In the genomic region with DNA sequence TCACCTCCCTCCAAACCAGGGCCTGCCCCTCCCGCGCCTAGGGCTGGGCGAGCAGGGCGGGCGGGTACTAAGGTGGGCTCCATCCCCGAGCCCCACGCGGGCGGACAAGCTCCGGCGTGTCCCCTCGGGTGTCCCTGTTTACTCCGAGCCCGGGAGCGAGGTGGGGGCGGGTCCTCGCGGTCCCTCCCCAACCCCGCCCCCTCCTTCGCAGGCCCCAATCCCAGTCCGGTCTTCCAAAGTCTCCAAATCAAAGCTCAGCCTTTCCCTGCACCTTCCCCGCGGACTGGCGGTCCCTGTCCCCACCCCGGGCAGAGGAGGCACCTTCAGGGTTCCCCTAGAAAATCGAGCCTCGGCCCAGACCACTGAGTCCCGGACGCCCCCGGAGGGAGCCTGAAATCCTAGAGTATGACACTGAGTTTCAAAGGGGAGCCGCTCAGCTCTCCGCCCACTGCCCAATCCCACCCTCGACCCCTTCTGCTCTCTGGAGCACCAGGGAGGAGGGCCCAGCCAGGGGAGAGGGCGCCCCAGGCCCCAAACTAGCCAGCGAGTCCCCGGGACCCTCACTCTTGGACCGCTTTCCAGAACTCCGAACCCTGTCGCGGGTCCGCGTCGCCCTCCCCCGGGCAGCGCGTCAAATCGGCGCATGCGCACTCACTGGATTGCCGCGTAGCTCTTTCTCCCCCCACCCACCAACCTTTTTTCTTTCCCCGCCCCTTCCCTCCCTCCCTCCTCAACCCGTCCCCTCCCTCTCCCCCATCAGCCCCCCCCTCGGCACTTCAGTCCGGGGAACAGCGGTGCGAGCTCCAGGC, we compare ENCODE assay signal across 8 cellular contexts. TPM values are rescaled to one million over a fixed set of nuclear protein-coding genes. Genes with fewer than 3 reads are reported as not detected.
DNase-seq lines count a peak whose midpoint lies in the region; ATAC-seq, FAIRE-seq and TF ChIP-seq lines count a peak whose summit lies in the region.

TSS of gene LRP1 (plus strand) at position 774 of the 809 bp plus-strand sequence. CDS start 482 bp downstream, outside the sequence.

- no peak for TF ChIP-seq CTCF in AG10803 (conservative IDR thresholded peaks at IDR 0.05; ENCODE audit: low read length)
- no peak for TF ChIP-seq CTCF in H1 (IDR thresholded peaks at IDR 0.05; ENCODE audit: control extremely low read depth in 1 of 3, insufficient read depth in 1 of 3, low read depth in 1 of 3, low read length in 3 of 3)

- 0 out of 2 replicates have a peak within 1 kb of the TSS, but pooled peaks have one; percentile 29 for H2AK5ac ChIP-seq in H1 (ENCODE audit: low read depth, low read length)

- H3K4me3 ChIP-seq in AG10803 (ENCODE audit: low read length) (peak within 1 kb of the TSS; percentile 93), H1 (ENCODE audit: extremely low read depth in 1 of 4, insufficient read depth in 2 of 4, low read depth in 3 of 4, low read length in 4 of 4) (peak within 1 kb of the TSS; percentile 81 to 93 (median 87))

- H4K8ac ChIP-seq in H1 (ENCODE audit: extremely low read depth, insufficient read depth, low read length) = peak within 1 kb of the TSS; percentile 93

- DNase-seq in AG10803 (ENCODE audit: low read depth) (peak; percentile 93), HCEC 1CT (peak; percentile 81), NCI-H69 (lab: John Stamatoyannopoulos, UW) (peak; percentile 88), H1 (ENCODE audit: low read depth in 1 of 2, low spot score in 2 of 2) (peak in 1 of 2 experiments; percentile 91), medulla oblongata (ENCODE audit: extremely low spot score) (peak; percentile 87)
- DNase-seq in activated CD8-positive, alpha-beta memory T cell treated with anti-CD3 and anti-CD28 coated beads, Interleukin-2, amount 50 U/mL, for 1 hour (ENCODE audit: extremely low read depth) = peak; percentile 53
- DNase-seq in stimulated activated CD4-positive, alpha-beta T cell treated with anti-CD3 and anti-CD28 coated beads, TNF-alpha, amount 100 ng/mL, for 24 hours (ENCODE audit: low read depth in 3 of 3) = peak; percentile 48 to 69 (median 56)

- H3K79me2 ChIP-seq in H1 (ENCODE audit: control insufficient read depth in 1 of 2, insufficient read depth in 2 of 2, low read length in 2 of 2) = peaks cover 7 to 36% of the 10 kb centered on the region in 2 experiments; a peak in 3 of 4 replicates

- H3K9me3 ChIP-seq in H1 (ENCODE audit: insufficient read depth in 2 of 2, low read depth in 1 of 2, low read length in 1 of 2) = no peaks in the 10 kb centered on the region

- no peak for ATAC-seq in GM18520 (IDR thresholded peaks at IDR 0.05; ENCODE audit: unreplicated experiment)

- H3K27ac ChIP-seq in H1 (ENCODE audit: low read depth, low read length) = peak within 1 kb of the TSS; percentile 71; the same call in 1 of the 2 replicates

- TF ChIP-seq POLR2A in H1 (IDR thresholded peaks at IDR 0.05; ENCODE audit: control extremely low read depth in 1 of 2, low read depth in 2 of 2, low read length in 2 of 2) = peak in 1 of 2 experiments; percentile 37; a peak in 1 of 3 replicates

- peak within 1 kb of the TSS; percentile 76 for H4K91ac ChIP-seq in H1 (replicated peaks; ENCODE audit: insufficient read length, low read length)

- no peak within 1 kb of the TSS for H3K23ac ChIP-seq in H1 (ENCODE audit: insufficient read length)

- CTCF ChIA-PET in H1 (lab: Charles Lee; ENCODE audit: partially characterized antibody) = interaction anchor here (0.7 to 19.8 kb wide), 10 partner anchors 11 to 110 kb away, joined by 3 to 305 read pairs (median 6); partner anchors contain the start of gene STAT6

- peak within 1 kb of the TSS; percentile 87 for H4K5ac ChIP-seq in H1 (ENCODE audit: insufficient read length, low read depth, low read length)

- no peak for FAIRE-seq in H1 (lab: Jason Lieb, UNC)

- H2BK120ac ChIP-seq in H1 (replicated peaks; ENCODE audit: low read depth, low read length) = no peak within 1 kb of the TSS

- H2BK20ac ChIP-seq in H1 (ENCODE audit: low read length) = no peak within 1 kb of the TSS

- H3K36me3 ChIP-seq in H1 (ENCODE audit: control insufficient read depth in 2 of 4, insufficient read depth in 4 of 4, low read length in 3 of 4) = no peaks in the 10 kb centered on the region; a peak in 1 of 8 replicates

- H4K20me1 ChIP-seq in H1 (replicated peaks in 1 of 2; ENCODE audit: control insufficient read depth in 1 of 2, insufficient read depth in 2 of 2, low read length in 2 of 2) = peaks cover 5 to 11% of the 10 kb centered on the region in 2 experiments

- no peak within 1 kb of the TSS; the same call in 1 of the 2 replicates for H2BK15ac ChIP-seq in H1 (ENCODE audit: low read length)

- peaks cover 19 to 31% (median 23%) of the 10 kb centered on the region in 4 experiments; a peak in 6 of 7 replicates for H3K4me1 ChIP-seq in H1 (replicated peaks in 1 of 4; ENCODE audit: control insufficient read depth in 3 of 4, insufficient read depth in 4 of 4, low read length in 3 of 4)

- peaks cover 6% of the 10 kb centered on the region; the same call in 1 of the 2 replicates for H3K23me2 ChIP-seq in H1 (ENCODE audit: low read depth, low read length)

- H3K4me2 ChIP-seq in H1 (ENCODE audit: insufficient read depth in 1 of 2, low read depth in 2 of 2, low read length in 2 of 2) = peak within 1 kb of the TSS; percentile 85 to 86

- 1% methylated on average over 33 of the region's 57 CpGs; no CpG with 5 or more reads in 1 of the 2 experiments for WGBS in H1 (ENCODE audit: extremely low coverage in 1 of 2, insufficient coverage in 1 of 2, insufficient read length in 1 of 2, insufficient replicate concordance in 2 of 2, low coverage in 1 of 2, low lambda C conversion rate in 2 of 2, missing lambda C conversion rate in 1 of 2), 2 experiments

- peak within 1 kb of the TSS; percentile 81 for H3K56ac ChIP-seq in H1 (replicated peaks; ENCODE audit: insufficient read length, low read depth, low read length)

- TF ChIP-seq EP300 in H1 (IDR thresholded peaks at IDR 0.05; ENCODE audit: borderline replicate concordance in 1 of 2, low read depth in 2 of 2, low read length in 2 of 2) = no peak

- POLR2A ChIA-PET in H1 (lab: Charles Lee; ENCODE audit: partially characterized antibody) = interaction anchor here (0.5 to 9.3 kb wide), 44 partner anchors 8 to 1043 kb away, joined by 3 to 105 read pairs (median 5); partner anchors contain the start of genes LRP1-AS, NAB2, NEMP1 and PTGES3

- peaks cover 10% of the 10 kb centered on the region for H3K79me1 ChIP-seq in H1 (ENCODE audit: low read depth, low read length)

- H2BK12ac ChIP-seq in H1 (ENCODE audit: low read depth, low read length) = no peak within 1 kb of the TSS

- no peaks in the 10 kb centered on the region for H3K27me3 ChIP-seq in H1 (replicated peaks in 1 of 4; ENCODE audit: control insufficient read depth in 3 of 4, extremely low read depth in 1 of 4, insufficient read depth in 3 of 4, low read length in 3 of 4)

- H3K18ac ChIP-seq in H1 (ENCODE audit: extremely low read depth, low read length) = peak within 1 kb of the TSS; percentile 93

- no peak for TF ChIP-seq RAD21 in H1 (IDR thresholded peaks at IDR 0.05 in 1 of 2, conservative IDR thresholded peaks at IDR 0.05 in 1 of 2; ENCODE audit: low read depth in 2 of 2, low read length in 2 of 2)

- H2BK5ac ChIP-seq in H1 (ENCODE audit: low read depth, low read length) = peak within 1 kb of the TSS; percentile 95

- H2AFZ ChIP-seq in H1 (ENCODE audit: low read length) = no peak within 1 kb of the TSS

- H3K4ac ChIP-seq in H1 (replicated peaks; ENCODE audit: insufficient read length, low read depth, low read length) = peak within 1 kb of the TSS; percentile 8

- peak within 1 kb of the TSS; percentile 66 for H3K14ac ChIP-seq in H1 (ENCODE audit: insufficient read length)

- H3K9ac ChIP-seq in H1 (replicated peaks in 1 of 4; ENCODE audit: extremely low read depth in 1 of 4, low read depth in 3 of 4, low read length in 3 of 4) = peak within 1 kb of the TSS; percentile 66 to 81 (median 70)

TF ChIP-seq in H1, 55 proteins besides CTCF, POLR2A, EP300 and RAD21 (continues in another document):
- no peak for TF ChIP-seq RFX5 (IDR thresholded peaks at IDR 0.05; ENCODE audit: borderline replicate concordance, low read depth, low read length)
- TF ChIP-seq CTBP2 (IDR thresholded peaks at IDR 0.05; ENCODE audit: borderline replicate concordance, insufficient read depth, insufficient read length, low read length) = no peak
- TF ChIP-seq SIN3A (conservative IDR thresholded peaks at IDR 0.05 in 1 of 2, IDR thresholded peaks at IDR 0.05 in 1 of 2; ENCODE audit: low read depth in 1 of 2, low read length in 2 of 2) = peak in 1 of 2 experiments; percentile 64; a peak in 2 of 4 replicates
- no peak for TF ChIP-seq NANOG (IDR thresholded peaks at IDR 0.05; ENCODE audit: insufficient read depth, low read depth, low read length, poor library complexity, severe bottlenecking)
- 0 out of 2 replicates have a peak, but pooled peaks have one; percentile 4 for TF ChIP-seq ATF3 (IDR thresholded peaks at IDR 0.05; ENCODE audit: insufficient read depth, low read depth, low read length)
- TF ChIP-seq PHF8 (conservative IDR thresholded peaks at IDR 0.05; ENCODE audit: low read depth, low read length) = peak; percentile 33; the same call in 1 of the 2 replicates
- TF ChIP-seq HDAC2 (IDR thresholded peaks at IDR 0.05; ENCODE audit: borderline replicate concordance in 1 of 2, low read depth in 2 of 2, low read length in 2 of 2) = 0 out of 4 replicates have a peak, but pooled peaks have one; percentile 2 to 18
- TF ChIP-seq SAP30 (IDR thresholded peaks at IDR 0.05; ENCODE audit: insufficient read depth, insufficient replicate concordance, low read length) = peak; percentile 47
- TF ChIP-seq ZNF274 (IDR thresholded peaks at IDR 0.05; ENCODE audit: borderline replicate concordance, extremely low read depth, low read length) = no peak
- peak; percentile 37 for TF ChIP-seq KDM4A (IDR thresholded peaks at IDR 0.05; ENCODE audit: low read depth, low read length, severe bottlenecking)
- TF ChIP-seq CREB1 (IDR thresholded peaks at IDR 0.05) = peak; percentile 27; the same call in 1 of the 2 replicates
- no peak for TF ChIP-seq EZH2 (IDR thresholded peaks at IDR 0.05; ENCODE audit: low read depth, low read length, severe bottlenecking)
- no peak for TF ChIP-seq BCL11A (IDR thresholded peaks at IDR 0.05; ENCODE audit: low read depth in 2 of 2, low read length in 2 of 2)

RNA-seq across cellular contexts. Expression of gene LRP1, which starts in this region (rescaled TPM):
- total RNA-seq in H1 (2021; fragmentation: NEBNext Ultra II Directional; extraction: Animal tissue kit (Norgen Biotek cat#: 25700)) = 92.5 and 99.1 TPM in 2 replicates
- polyA plus RNA-seq in H1 (2011; rRNA removed) = 35.3 and 59.0 TPM in 2 replicates
- polyA plus RNA-seq in H1 (2011; cell fraction: cytosol; rRNA removed) = 32.8 TPM
- 168 TPM for polyA plus RNA-seq in H1 (2011; cell fraction: nucleus; rRNA removed)
- 61.6 to 121 TPM (median 97.9 TPM) in 4 replicates for polyA plus RNA-seq in H1 (2012, experiment 1 of 2)
- 64.6 TPM for polyA plus RNA-seq in H1 (2012, experiment 2 of 2)
- 72.6 TPM for polyA plus RNA-seq in H1 (2013, experiment 1 of 2)
- 45.3 TPM for polyA plus RNA-seq in H1 (2013, experiment 2 of 2)
- 137 and 189 TPM in 2 replicates for polyA minus RNA-seq in H1 (2011; rRNA and poly(A)+ RNA removed)
- 104 TPM for polyA minus RNA-seq in H1 (2011; cell fraction: cytosol; rRNA and poly(A)+ RNA removed)
- 104 TPM for polyA minus RNA-seq in H1 (2011; cell fraction: nucleus; rRNA and poly(A)+ RNA removed)
